Comparison of ENCODE assay signal across 20 cellular contexts in genomic region chr9:89097219-89097618, GRCh38.
DNase-seq lines count a peak whose midpoint lies in the region; ATAC-seq and TF ChIP-seq lines count a peak whose summit lies in the region.
"Had no signal": no experiment of that assay in that cellular context is flagged by ENCODE, and none has a peak within 500 bp of the region (broad histone marks: within the 10 kb centered on the region; RNA-seq: fewer than 3 reads in every experiment).

No MANE protein-coding gene starts in this region.

- DNase-seq in COLO829 (ENCODE audit: low spot score) (peak; percentile 71), adipocyte (ENCODE audit: low read depth) (peak; percentile 43), fibroblast of peridontal ligament (ENCODE audit: extremely low read depth) (peak; percentile 7), vagina (ENCODE audit: extremely low spot score in 2 of 2) (no peak), prostate gland (ENCODE audit: low spot score) (no peak)
- no peak for DNase-seq in activated naive CD4-positive, alpha-beta T cell treated with anti-CD3 and anti-CD28 coated beads, Interleukin-2, amount 50 U/mL, for 72 hours (ENCODE audit: low spot score in 2 of 2)
- DNase-seq: 8988T; CD8-positive, alpha-beta T cell; COR-L47; DMS 273 treated with DMSO at 0.1 percent for 48 hours; DMS53; DND-41; HFFc6 had no signal

- H3K9ac ChIP-seq in adipocyte (ENCODE audit: low read length), result no peak overlapping the region
- H3K9ac ChIP-seq: BLaER1 treated with 17β-estradiol and CSF1 and Interleukin-3, amounts not matched to agents 10 nM and 100 nM had no signal

- H3K27me3 ChIP-seq in adipocyte (replicated peaks; ENCODE audit: control insufficient read depth, insufficient read depth, low read length), result no peaks in the 10 kb centered on the region
- H3K27me3 ChIP-seq in vagina, result no peaks in the 10 kb centered on the region
- H3K27me3 ChIP-seq in prostate gland (replicated peaks; ENCODE audit: insufficient read depth), result no peaks in the 10 kb centered on the region
- H3K27me3 ChIP-seq: BLaER1 treated with 17β-estradiol and CSF1 and Interleukin-3, amounts not matched to agents 10 nM and 100 nM had no signal

- H3K27ac ChIP-seq in vagina (peak overlapping the region; percentile 38), prostate gland (no peak overlapping the region)
- H3K27ac ChIP-seq: BLaER1 treated with 17β-estradiol and CSF1 and Interleukin-3, amounts not matched to agents 10 nM and 100 nM had no signal

- intact Hi-C loops in vagina (cut with DNase I) (no loop called here), prostate gland (cut with DNase I) (no loop called here)

- no peak overlapping the region for H3K27ac Mint-ChIP-seq in activated naive CD4-positive, alpha-beta T cell treated with anti-CD3 and anti-CD28 coated beads, Interleukin-2, amount 50 U/mL, for 72 hours
- H3K27ac Mint-ChIP-seq: B cell; CD8-positive, alpha-beta T cell; GM23338; HFFc6; IgD-negative memory B cell had no signal

- ATAC-seq in GM19023 (IDR thresholded peaks at IDR 0.05; ENCODE audit: unreplicated experiment), result no peak
- no peak for ATAC-seq in activated naive CD4-positive, alpha-beta T cell treated with anti-CD3 and anti-CD28 coated beads, Interleukin-2, amount 50 U/mL, for 72 hours
- ATAC-seq: CD8-positive, alpha-beta T cell; HCT116; HepG2 had no signal

- H3K36me3 ChIP-seq in adipocyte (ENCODE audit: control insufficient read depth, insufficient read depth, low read length, severe bottlenecking) (no peaks in the 10 kb centered on the region), vagina (no peaks in the 10 kb centered on the region), prostate gland (no peaks in the 10 kb centered on the region)
- H3K36me3 ChIP-seq: BLaER1 treated with 17β-estradiol and CSF1 and Interleukin-3, amounts not matched to agents 10 nM and 100 nM had no signal

- H3K9me3 ChIP-seq in adipocyte (ENCODE audit: control insufficient read depth, low read length) (no peaks in the 10 kb centered on the region), vagina (no peaks in the 10 kb centered on the region), prostate gland (no peaks in the 10 kb centered on the region)

- no peak overlapping the region for H3K4me3 ChIP-seq in adipocyte (ENCODE audit: low read length)
- H3K4me3 ChIP-seq in vagina, result no peak overlapping the region
- H3K4me3 ChIP-seq in prostate gland, result no peak overlapping the region
- H3K4me3 ChIP-seq: BLaER1 treated with 17β-estradiol and CSF1 and Interleukin-3, amounts not matched to agents 10 nM and 100 nM; GM23338 had no signal

- no peaks in the 10 kb centered on the region for H3K36me3 Mint-ChIP-seq in activated naive CD4-positive, alpha-beta T cell treated with anti-CD3 and anti-CD28 coated beads, Interleukin-2, amount 50 U/mL, for 72 hours
- H3K36me3 Mint-ChIP-seq: CD8-positive, alpha-beta T cell; IgD-negative memory B cell had no signal

- peaks cover 22% of the 10 kb centered on the region for H3K4me1 ChIP-seq in adipocyte (ENCODE audit: control insufficient read depth, insufficient read depth, low read length)
- peaks cover 9% of the 10 kb centered on the region for H3K4me1 ChIP-seq in vagina
- no peaks in the 10 kb centered on the region for H3K4me1 ChIP-seq in prostate gland (replicated peaks)

- no peaks in the 10 kb centered on the region for H3K9me3 Mint-ChIP-seq in activated naive CD4-positive, alpha-beta T cell treated with anti-CD3 and anti-CD28 coated beads, Interleukin-2, amount 50 U/mL, for 72 hours
- H3K9me3 Mint-ChIP-seq: CD8-positive, alpha-beta T cell; GM23338; HFFc6 had no signal

- WGBS in prostate gland, result 73% methylated on average over 2 of the region's 2 CpGs

- TF ChIP-seq POLR2A in vagina (IDR thresholded peaks at IDR 0.05) (no peak), prostate gland (IDR thresholded peaks at IDR 0.05) (no peak)

- TF ChIP-seq CTCF in vagina (IDR thresholded peaks at IDR 0.05) (no peak), prostate gland (IDR thresholded peaks at IDR 0.05) (no peak)

Comparison
In these comparisons a context has a peak if more than half of its experiments do, and no peak if none do; other contexts are left out.
1. DNase-seq: peak in COLO829 (single experiment), adipocyte (single experiment) and fibroblast of peridontal ligament (single experiment); none in vagina (0 of 2), prostate gland (single experiment) and activated naive CD4-positive, alpha-beta T cell treated with anti-CD3 and anti-CD28 coated beads, Interleukin-2, amount 50 U/mL, for 72 hours (0 of 2).